In the genomic region with DNA sequence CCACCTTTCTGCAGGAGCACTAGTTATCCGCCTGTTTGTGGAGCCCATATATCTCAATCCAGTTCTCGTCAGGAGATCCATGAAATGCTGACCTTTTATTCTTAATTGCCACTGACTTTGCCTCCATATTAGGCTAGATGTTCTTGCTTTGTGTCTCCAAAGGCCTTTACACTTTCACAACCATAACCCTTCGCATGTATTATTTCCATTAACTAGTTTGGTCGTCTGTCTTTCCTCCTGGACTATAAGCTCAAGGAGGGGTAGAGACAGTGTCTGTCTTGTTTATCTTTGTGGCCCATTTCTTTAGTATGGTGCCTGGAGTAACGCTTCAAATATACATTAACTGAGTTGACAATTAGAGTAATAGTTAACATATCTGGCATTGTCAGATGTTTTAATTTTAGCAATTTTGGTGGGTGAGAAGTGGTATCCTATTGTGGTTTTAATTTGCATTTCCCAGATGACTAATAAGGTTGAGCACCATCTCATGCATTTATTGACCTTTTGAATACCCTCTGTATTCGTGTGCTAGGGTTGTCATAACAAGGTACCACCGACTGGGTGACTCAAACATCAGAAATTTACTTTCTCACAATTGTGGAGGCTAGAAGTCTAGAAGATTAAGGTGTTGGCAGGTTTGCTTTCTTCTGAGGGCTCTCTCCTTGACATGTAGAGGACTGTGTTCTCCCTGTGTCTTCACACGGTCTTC, we compare ENCODE assay signal across 11 cellular contexts. TPM values are rescaled to one million over a fixed set of nuclear protein-coding genes. Genes with fewer than 3 reads are reported as not detected.
DNase-seq lines count a peak whose midpoint lies in the region; ATAC-seq and TF ChIP-seq lines count a peak whose summit lies in the region.
"Had no signal": no experiment of that assay in that cellular context is flagged by ENCODE, and none has a peak within 500 bp of the region (broad histone marks: within the 10 kb centered on the region; RNA-seq: fewer than 3 reads in every experiment).

No MANE protein-coding gene starts in this region.

- no peak overlapping the region for H3K4me3 Mint-ChIP-seq in activated CD8-positive, alpha-beta T cell treated with anti-CD3 and anti-CD28 coated beads, Interleukin-2, amount 10 ng/mL, durations not matched to agents 7 days and 5 days
- H3K4me3 Mint-ChIP-seq in endodermal cell, result no peak overlapping the region
- H3K4me3 Mint-ChIP-seq: CD8-positive, alpha-beta memory T cell had no signal

- H3K27me3 ChIP-seq in ACC112 (ENCODE audit: insufficient read depth, low read length) (no peaks in the 10 kb centered on the region), endodermal cell (ENCODE audit: control insufficient read depth, insufficient read depth, low read length, poor library complexity, severe bottlenecking) (no peaks in the 10 kb centered on the region), body of pancreas (no peaks in the 10 kb centered on the region)

- H3K9me3 ChIP-seq in endodermal cell (ENCODE audit: control insufficient read depth, low read length) (peaks cover 5% of the 10 kb centered on the region), body of pancreas (no peaks in the 10 kb centered on the region)

- no peaks in the 10 kb centered on the region for H3K79me2 ChIP-seq in ACC112 (ENCODE audit: control insufficient read depth, insufficient read depth, low read length, unreplicated experiment)

- no peaks in the 10 kb centered on the region for H3K27me3 Mint-ChIP-seq in activated CD8-positive, alpha-beta T cell treated with anti-CD3 and anti-CD28 coated beads, Interleukin-2, amount 10 ng/mL, durations not matched to agents 7 days and 5 days (ENCODE audit: low read depth)
- H3K27me3 Mint-ChIP-seq in endodermal cell (ENCODE audit: insufficient read depth), result peaks cover 23% of the 10 kb centered on the region

- CTCF ChIA-PET in activated CD8-positive, alpha-beta T cell treated with anti-CD3 and anti-CD28 coated beads, Interleukin-2, amount 10 ng/mL, durations not matched to agents 7 days and 5 days (lab: Charles Lee), result interaction anchor here (0.6 to 4.0 kb wide), 8 partner anchors 9 to 215 kb away, joined by 3 to 19 read pairs (median 5); no protein-coding TSS in a partner anchor

- no peak for DNase-seq in activated CD8-positive, alpha-beta T cell treated with anti-CD3 and anti-CD28 coated beads, Interleukin-2, amount 10 ng/mL, durations not matched to agents 7 days and 5 days
- DNase-seq in endodermal cell, result no peak
- no peak for DNase-seq in superior temporal gyrus (ENCODE audit: extremely low spot score)
- DNase-seq in COLO829 (ENCODE audit: low spot score), result no peak
- no peak for DNase-seq in body of pancreas
- DNase-seq: CD8-positive, alpha-beta memory T cell; mesenchymal stem cell; NCI-H446 had no signal

- H3K27ac ChIP-seq in ACC112 (ENCODE audit: low read depth, low read length) (peak overlapping the region; percentile 29; the same call in 1 of the 2 replicates), endodermal cell (ENCODE audit: low read depth, low read length) (no peak overlapping the region), body of pancreas (no peak overlapping the region)

- POLR2A ChIA-PET in activated CD8-positive, alpha-beta T cell treated with anti-CD3 and anti-CD28 coated beads, Interleukin-2, amount 10 ng/mL, durations not matched to agents 7 days and 5 days (lab: Charles Lee), result no interaction called here

- no peak overlapping the region for H3K9ac ChIP-seq in endodermal cell (ENCODE audit: extremely low read depth, low read length, poor library complexity, severe bottlenecking)

- WGBS in endodermal cell (ENCODE audit: insufficient coverage in 1 of 2, insufficient read length in 1 of 2), 2 experiments, result 86 to 91% methylated on average over 6 to 8 of the region's 8 CpGs
- 81 to 83% methylated on average over 8 of the region's 8 CpGs for whole genome bisulfite sequencing in body of pancreas, 2 donors

- no peaks in the 10 kb centered on the region for H3K36me3 Mint-ChIP-seq in activated CD8-positive, alpha-beta T cell treated with anti-CD3 and anti-CD28 coated beads, Interleukin-2, amount 10 ng/mL, durations not matched to agents 7 days and 5 days (ENCODE audit: low read depth)
- no peaks in the 10 kb centered on the region for H3K36me3 Mint-ChIP-seq in endodermal cell (ENCODE audit: low read depth)
- H3K36me3 Mint-ChIP-seq: CD8-positive, alpha-beta memory T cell had no signal

- ATAC-seq in GM18870 (IDR thresholded peaks at IDR 0.05; ENCODE audit: unreplicated experiment) (peak; percentile 96), HG02981 (IDR thresholded peaks at IDR 0.05; ENCODE audit: unreplicated experiment) (peak; percentile 95), body of pancreas (no peak)
- ATAC-seq in activated CD8-positive, alpha-beta T cell treated with anti-CD3 and anti-CD28 coated beads, Interleukin-2, amount 10 ng/mL, durations not matched to agents 7 days and 5 days, result peak; percentile 81

- TF ChIP-seq POLR2A in body of pancreas (IDR thresholded peaks at IDR 0.05), result no peak

- H3K4me1 ChIP-seq in ACC112 (ENCODE audit: control insufficient read depth, insufficient read depth, low read length, unreplicated experiment), result peaks cover 9% of the 10 kb centered on the region
- no peaks in the 10 kb centered on the region for H3K4me1 ChIP-seq in endodermal cell (ENCODE audit: control insufficient read depth, insufficient read depth, low read length)
- H3K4me1 ChIP-seq in body of pancreas, result peaks cover 9% of the 10 kb centered on the region

- no peak overlapping the region for H2AFZ ChIP-seq in ACC112 (ENCODE audit: low read length, unreplicated experiment)

- H3K4me1 Mint-ChIP-seq in activated CD8-positive, alpha-beta T cell treated with anti-CD3 and anti-CD28 coated beads, Interleukin-2, amount 10 ng/mL, durations not matched to agents 7 days and 5 days (ENCODE audit: low read depth), result peaks cover 22% of the 10 kb centered on the region
- H3K4me1 Mint-ChIP-seq in endodermal cell, result no peaks in the 10 kb centered on the region

- H3K36me3 ChIP-seq in ACC112 (ENCODE audit: insufficient read depth, low read length) (no peaks in the 10 kb centered on the region), endodermal cell (ENCODE audit: control insufficient read depth, insufficient read depth, low read length) (no peaks in the 10 kb centered on the region), body of pancreas (replicated peaks in 1 of 2; ENCODE audit: insufficient read depth in 1 of 2, low read depth in 2 of 2) (no peaks in the 10 kb centered on the region)

- H3K27ac Mint-ChIP-seq in activated CD8-positive, alpha-beta T cell treated with anti-CD3 and anti-CD28 coated beads, Interleukin-2, amount 10 ng/mL, durations not matched to agents 7 days and 5 days, result no peak overlapping the region
- no peak overlapping the region for H3K27ac Mint-ChIP-seq in endodermal cell

- TF ChIP-seq CTCF in endodermal cell (conservative IDR thresholded peaks at IDR 0.05) (no peak), body of pancreas (IDR thresholded peaks at IDR 0.05) (no peak)

- no peak overlapping the region for H3K4me3 ChIP-seq in ACC112 (ENCODE audit: low read depth, low read length)
- H3K4me3 ChIP-seq in endodermal cell (ENCODE audit: low read length), result no peak overlapping the region
- no peak overlapping the region for H3K4me3 ChIP-seq in body of pancreas

- H3K9me3 Mint-ChIP-seq in activated CD8-positive, alpha-beta T cell treated with anti-CD3 and anti-CD28 coated beads, Interleukin-2, amount 10 ng/mL, durations not matched to agents 7 days and 5 days (ENCODE audit: insufficient read depth), result no peaks in the 10 kb centered on the region
- peaks cover 4% of the 10 kb centered on the region for H3K9me3 Mint-ChIP-seq in endodermal cell
- H3K9me3 Mint-ChIP-seq: CD8-positive, alpha-beta memory T cell had no signal

- intact Hi-C loops in body of pancreas (cut with DNase I), result no loop called here

RNA-seq across cellular contexts. Expression of a gene that starts 21.7 kb away (rescaled TPM):
- 10 to 100 TPM; 17.3 to 19.6 TPM for total RNA-seq in activated CD8-positive, alpha-beta T cell treated with anti-CD3 and anti-CD28 coated beads, Interleukin-2, amount 10 ng/mL, durations not matched to agents 7 days and 5 days
- total RNA-seq in endodermal cell (under 1 TPM in 1 of 2 donors, not detected in 1; 0.29 TPM), body of pancreas (1 to 10 TPM; 1.3 to 3.3 TPM)
- polyA plus RNA-seq in endodermal cell (2013, experiment 1 of 2), result 0.53 TPM
- 1.0 TPM for polyA plus RNA-seq in endodermal cell (2013, experiment 2 of 2)

Comparison
In these comparisons a context has a peak if more than half of its experiments do, and no peak if none do; other contexts are left out.
1. RNA of a gene that starts 21.7 kb away (total RNA-seq): 17.3 to 19.6 TPM in activated CD8-positive, alpha-beta T cell treated with anti-CD3 and anti-CD28 coated beads, Interleukin-2, amount 10 ng/mL, durations not matched to agents 7 days and 5 days; 1.3 to 3.3 TPM in body of pancreas and 0.29 TPM in endodermal cell; every median in the first group is over 4 times any median in the second.